14 cellular contexts compared by ENCODE assay signal in genomic region chr2:224819075-224819474, GRCh38.
DNase-seq lines count a peak whose midpoint lies in the region; ATAC-seq and TF ChIP-seq lines count a peak whose summit lies in the region.
"Had no signal": no experiment of that assay in that cellular context is flagged by ENCODE, and none has a peak within 500 bp of the region (broad histone marks: within the 10 kb centered on the region; RNA-seq: fewer than 3 reads in every experiment).

No MANE protein-coding gene starts in this region.

- H3K36me3 Mint-ChIP-seq in T-cell = peaks cover 57% of the 10 kb centered on the region

- intact Hi-C loops in left lung (cut with DNase I) = no loop called here
- intact Hi-C loops in left ventricle myocardium superior (cut with micrococcal nuclease) = no loop called here
- intact Hi-C loops in esophagus muscularis mucosa (cut with DNase I) = no loop called here
- intact Hi-C loops in heart left ventricle (cut with DNase I) = no loop called here

- POLR2A ChIA-PET in T-cell (lab: Charles Lee) = no interaction called here

- no peak overlapping the region for H3K4me3 Mint-ChIP-seq in T-cell
- H3K4me3 Mint-ChIP-seq: activated CD8-positive, alpha-beta memory T cell treated with anti-CD3 and anti-CD28 coated beads, Interleukin-2, amount 10 ng/mL, durations not matched to agents 7 days and 5 days; B cell; stimulated activated naive CD8-positive, alpha-beta T cell treated with anti-CD3 and anti-CD28 coated beads, Interleukin-15, Interleukin-2, amounts not matched to agents 100 ng/mL and 50 ng/mL, for 24 hours had no signal

- no peak for TF ChIP-seq EP300 in esophagus muscularis mucosa (IDR thresholded peaks at IDR 0.05)

- no peaks in the 10 kb centered on the region for H3K9me3 Mint-ChIP-seq in T-cell
- H3K9me3 Mint-ChIP-seq: stimulated activated naive CD8-positive, alpha-beta T cell treated with anti-CD3 and anti-CD28 coated beads, Interleukin-15, Interleukin-2, amounts not matched to agents 100 ng/mL and 50 ng/mL, for 24 hours had no signal

- TF ChIP-seq POLR2A in esophagus muscularis mucosa (IDR thresholded peaks at IDR 0.05; ENCODE audit: low read depth) (no peak), heart left ventricle (IDR thresholded peaks at IDR 0.05) (no peak)

- TF ChIP-seq CTCF in left lung (IDR thresholded peaks at IDR 0.05) (no peak), esophagus muscularis mucosa (IDR thresholded peaks at IDR 0.05) (no peak), heart left ventricle (IDR thresholded peaks at IDR 0.05) (no peak)

- H3K27me3 ChIP-seq in left lung (no peaks in the 10 kb centered on the region), esophagus muscularis mucosa (no peaks in the 10 kb centered on the region), heart left ventricle (no peaks in the 10 kb centered on the region)
- H3K27me3 ChIP-seq: ovary, spleen had no signal

- H3K4me3 ChIP-seq in left lung (no peak overlapping the region), esophagus muscularis mucosa (no peak overlapping the region), heart left ventricle (no peak overlapping the region)
- H3K4me3 ChIP-seq: ovary, spleen had no signal

- peak overlapping the region; percentile 9 to 81 for H3K27ac Mint-ChIP-seq in T-cell
- H3K27ac Mint-ChIP-seq: activated CD8-positive, alpha-beta memory T cell treated with anti-CD3 and anti-CD28 coated beads, Interleukin-2, amount 10 ng/mL, durations not matched to agents 7 days and 5 days; B cell had no signal

- H3K27me3 Mint-ChIP-seq in T-cell = no peaks in the 10 kb centered on the region
- H3K27me3 Mint-ChIP-seq: activated CD8-positive, alpha-beta memory T cell treated with anti-CD3 and anti-CD28 coated beads, Interleukin-2, amount 10 ng/mL, durations not matched to agents 7 days and 5 days; B cell; stimulated activated naive CD8-positive, alpha-beta T cell treated with anti-CD3 and anti-CD28 coated beads, Interleukin-15, Interleukin-2, amounts not matched to agents 100 ng/mL and 50 ng/mL, for 24 hours had no signal

- 76% methylated on average over 2 of the region's 2 CpGs for WGBS in esophagus muscularis mucosa
- WGBS in heart left ventricle, 4 donors = 87 to 90% (median 88%) methylated on average over 2 of the region's 2 CpGs

- H3K4me1 Mint-ChIP-seq in T-cell = no peaks in the 10 kb centered on the region
- H3K4me1 Mint-ChIP-seq: activated CD8-positive, alpha-beta memory T cell treated with anti-CD3 and anti-CD28 coated beads, Interleukin-2, amount 10 ng/mL, durations not matched to agents 7 days and 5 days; B cell had no signal

- H3K4me1 ChIP-seq in left lung (no peaks in the 10 kb centered on the region), esophagus muscularis mucosa (no peaks in the 10 kb centered on the region), heart left ventricle (no peaks in the 10 kb centered on the region)
- H3K4me1 ChIP-seq: spleen had no signal

- no peaks in the 10 kb centered on the region for H3K9me3 ChIP-seq in left lung
- no peaks in the 10 kb centered on the region for H3K9me3 ChIP-seq in esophagus muscularis mucosa
- H3K9me3 ChIP-seq in heart left ventricle = no peaks in the 10 kb centered on the region
- H3K9me3 ChIP-seq: ovary, spleen had no signal

- H3K36me3 ChIP-seq in left lung = peaks cover 0 to 29% of the 10 kb centered on the region in 2 donors
- peaks cover 0 to 3% (median 0%) of the 10 kb centered on the region in 4 donors for H3K36me3 ChIP-seq in esophagus muscularis mucosa
- H3K36me3 ChIP-seq in heart left ventricle = peaks cover 0 to 79% (median 0%) of the 10 kb centered on the region in 9 donors
- H3K36me3 ChIP-seq: ovary had no signal

- ATAC-seq in T-cell (replicated peaks in 1 of 4) (no peak), left lung (peak; percentile 84), left ventricle myocardium superior (no peak), heart left ventricle (no peak)
- ATAC-seq: activated CD8-positive, alpha-beta memory T cell treated with anti-CD3 and anti-CD28 coated beads, Interleukin-2, amount 10 ng/mL, durations not matched to agents 7 days and 5 days; SK-N-SH treated with all-trans-retinoic acid at 6 μM for 48 hours had no signal

- no peak overlapping the region for H3K27ac ChIP-seq in left lung
- H3K27ac ChIP-seq in esophagus muscularis mucosa (replicated peaks in 1 of 4) = no peak overlapping the region
- no peak overlapping the region for H3K27ac ChIP-seq in heart left ventricle
- H3K27ac ChIP-seq: ovary, spleen had no signal

- CTCF ChIA-PET in T-cell (lab: Charles Lee) = interaction anchor here in 1 of 2 donors (0.6 to 0.9 kb wide), 2 partner anchors 23 to 251 kb away, joined by 3 read pairs; no protein-coding TSS in a partner anchor

- peak; percentile 78 for DNase-seq in DMS53 (lab: John Stamatoyannopoulos, UW)
- DNase-seq in M059J (ENCODE audit: low read depth) = peak; percentile 42
- no peak for DNase-seq in T-cell
- no peak for DNase-seq in left lung
- DNase-seq in left ventricle myocardium superior = no peak
- no peak for DNase-seq in esophagus muscularis mucosa (ENCODE audit: extremely low spot score)
- DNase-seq in heart left ventricle = no peak
- DNase-seq in stimulated activated CD4-positive, alpha-beta T cell treated with anti-CD3 and anti-CD28 coated beads, Interleukin-2, amount 100 ng/mL, for 24 hours = no peak
- DNase-seq: activated CD8-positive, alpha-beta memory T cell treated with anti-CD3 and anti-CD28 coated beads, Interleukin-2, amount 10 ng/mL, durations not matched to agents 7 days and 5 days; ovary; spleen had no signal

Comparison
In these comparisons a context has a peak if more than half of its experiments do, and no peak if none do; other contexts are left out.
1. DNase-seq: peak in DMS53 (single experiment) and M059J (single experiment); none in T-cell (0 of 34), left lung (0 of 2), left ventricle myocardium superior (single experiment), esophagus muscularis mucosa (single experiment), heart left ventricle (0 of 5) and stimulated activated CD4-positive, alpha-beta T cell treated with anti-CD3 and anti-CD28 coated beads, Interleukin-2, amount 100 ng/mL, for 24 hours (0 of 2).